Comparison of ENCODE assay signal across 11 cellular contexts in the genomic region with DNA sequence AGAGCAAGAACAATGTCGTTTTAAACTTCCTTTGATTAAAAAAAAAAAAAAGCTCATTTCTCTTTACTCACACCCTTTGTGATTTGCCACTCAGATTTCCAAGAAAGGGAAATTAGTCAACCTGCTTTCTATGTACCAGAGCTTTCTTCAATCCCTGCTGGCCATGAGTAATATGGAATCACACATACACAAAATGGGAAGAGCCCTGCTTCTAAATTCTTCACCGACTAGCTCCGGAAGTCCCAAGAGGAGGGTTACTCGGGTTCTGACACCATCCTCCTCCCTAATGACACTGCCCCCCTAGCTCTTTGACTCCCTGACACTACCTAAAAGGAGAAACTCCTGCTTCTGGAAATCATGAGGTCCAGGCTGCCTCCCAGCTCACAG.
DNase-seq lines count a peak whose midpoint lies in the region; ATAC-seq and TF ChIP-seq lines count a peak whose summit lies in the region.
"Had no signal": no experiment of that assay in that cellular context is flagged by ENCODE, and none has a peak within 500 bp of the region (broad histone marks: within the 10 kb centered on the region; RNA-seq: fewer than 3 reads in every experiment).

No MANE protein-coding gene starts in this region.

- DNase-seq in effector memory CD8-positive, alpha-beta T cell = no peak
- DNase-seq in DMS 273 treated with DMSO at 0.1 percent for 48 hours (lab: John Stamatoyannopoulos, UW) (no peak), sigmoid colon (no peak), H7 (no peak)
- DNase-seq: dermis blood vessel endothelial cell, glutamatergic neuron, mammary epithelial cell, NCI-H526 treated with DMSO at 0.1 percent for 48 hours had no signal

- TF ChIP-seq EP300 in sigmoid colon (IDR thresholded peaks at IDR 0.05) = no peak

- no peaks in the 10 kb centered on the region for H3K9me3 Mint-ChIP-seq in effector memory CD8-positive, alpha-beta T cell

- H3K4me3 ChIP-seq in sigmoid colon = no peak overlapping the region
- H3K4me3 ChIP-seq in H7 (ENCODE audit: insufficient read depth, low read depth, low read length) = no peak overlapping the region

- H3K27me3 Mint-ChIP-seq in effector memory CD8-positive, alpha-beta T cell = no peaks in the 10 kb centered on the region

- H3K27me3 ChIP-seq in sigmoid colon (no peaks in the 10 kb centered on the region), H7 (ENCODE audit: control insufficient read depth, insufficient read depth, low read length) (no peaks in the 10 kb centered on the region)

- H3K36me3 ChIP-seq in sigmoid colon (no peaks in the 10 kb centered on the region), H7 (replicated peaks; ENCODE audit: control insufficient read depth, insufficient read depth, low read length) (no peaks in the 10 kb centered on the region)

- WGBS in sigmoid colon, 2 donors = 63 to 68% methylated on average over 4 of the region's 4 CpGs

- no peaks in the 10 kb centered on the region for H3K4me1 ChIP-seq in sigmoid colon

- peak; percentile 4 for ATAC-seq in GM18861 (IDR thresholded peaks at IDR 0.05; ENCODE audit: unreplicated experiment)
- peak; percentile 6 for ATAC-seq in GM21367 (IDR thresholded peaks at IDR 0.05; ENCODE audit: unreplicated experiment)
- peak; percentile 29 for ATAC-seq in HG03175 (IDR thresholded peaks at IDR 0.05; ENCODE audit: unreplicated experiment)
- no peak for ATAC-seq in effector memory CD8-positive, alpha-beta T cell (replicated peaks)

- H3K27ac Mint-ChIP-seq in effector memory CD8-positive, alpha-beta T cell = peak overlapping the region; percentile 88 to 96

- TF ChIP-seq CTCF in sigmoid colon (IDR thresholded peaks at IDR 0.05) = no peak

- H3K9me3 ChIP-seq in sigmoid colon = no peaks in the 10 kb centered on the region

- H3K4me3 Mint-ChIP-seq in effector memory CD8-positive, alpha-beta T cell = peak overlapping the region; percentile 67 to 68

- TF ChIP-seq POLR2A in sigmoid colon (IDR thresholded peaks at IDR 0.05) = no peak

- H3K36me3 Mint-ChIP-seq in effector memory CD8-positive, alpha-beta T cell (ENCODE audit: insufficient read depth) = no peaks in the 10 kb centered on the region

- peaks cover 31 to 54% of the 10 kb centered on the region in 2 donors for H3K4me1 Mint-ChIP-seq in effector memory CD8-positive, alpha-beta T cell (ENCODE audit: low read depth in 2 of 2)

- intact Hi-C loops in sigmoid colon (cut with DNase I) = no loop called here

- H3K27ac ChIP-seq in sigmoid colon = no peak overlapping the region
